Comparison of ENCODE assay signal across 9 cellular contexts in genomic region chr17:62109378-62109902, GRCh38. TPM values are rescaled to one million over a fixed set of nuclear protein-coding genes. Genes with fewer than 3 reads are reported as not detected.
DNase-seq lines count a peak whose midpoint lies in the region; ATAC-seq and TF ChIP-seq lines count a peak whose summit lies in the region.
"Had no signal": no experiment of that assay in that cellular context is flagged by ENCODE, and none has a peak within 500 bp of the region (broad histone marks: within the 10 kb centered on the region; RNA-seq: fewer than 3 reads in every experiment).

No MANE protein-coding gene starts in this region.

- TF ChIP-seq CTCF in AG04449 (IDR thresholded peaks at IDR 0.05; ENCODE audit: insufficient read depth, low read length, missing control alignments) (peak; percentile 75), GM13976 (IDR thresholded peaks at IDR 0.05; ENCODE audit: borderline replicate concordance, control extremely low read depth, extremely low read depth, insufficient read depth, missing control alignments) (peak; percentile 95), NB4 (IDR thresholded peaks at IDR 0.05; ENCODE audit: low read depth, low read length) (peak; percentile 82), body of pancreas (IDR thresholded peaks at IDR 0.05) (peak; percentile 68 to 99 (median 91)), lung (IDR thresholded peaks at IDR 0.05; ENCODE audit: control extremely low read depth, extremely low read depth) (peak; percentile 8), type B pancreatic cell (conservative IDR thresholded peaks at IDR 0.05) (peak; percentile 66)

- no peak for TF ChIP-seq POLR2A in NB4 (IDR thresholded peaks at IDR 0.05; ENCODE audit: extremely low read depth, insufficient read length)
- TF ChIP-seq POLR2A in body of pancreas (IDR thresholded peaks at IDR 0.05) = no peak

- no peak overlapping the region for H3K27ac ChIP-seq in body of pancreas
- H3K27ac ChIP-seq in lung (ENCODE audit: low read depth in 1 of 2, low read length in 1 of 2) = no peak overlapping the region
- H3K27ac ChIP-seq: skin epidermis had no signal

- H3K36me3 Mint-ChIP-seq in type B pancreatic cell = no peaks in the 10 kb centered on the region

- WGBS in body of pancreas, 2 donors = 6 to 13% methylated on average over 1 to 2 of the region's 2 CpGs
- 24 to 35% methylated on average over 2 of the region's 2 CpGs for WGBS in lung, 2 donors

- H3K27me3 Mint-ChIP-seq in type B pancreatic cell = peaks cover 3% of the 10 kb centered on the region

- no peak overlapping the region for H3K4me3 Mint-ChIP-seq in type B pancreatic cell

- in situ Hi-C loops in GM13976 (cut with MboI; ENCODE audit: low sequenced_read_pairs, unreplicated experiment) = loop anchor here (10.0 kb wide), 2 partner anchors 175 to 475 kb away; no protein-coding TSS in a partner anchor

- POLR2A ChIA-PET in AG04449 (lab: Yijun Ruan, JAX) = interaction anchor here (1.4 kb wide), 1 partner anchor 168 kb away, joined by 4 read pairs; no protein-coding TSS in a partner anchor

- intact Hi-C loops in body of pancreas (cut with DNase I) = no loop called here

- no peaks in the 10 kb centered on the region for H3K36me3 ChIP-seq in body of pancreas (replicated peaks in 1 of 2; ENCODE audit: insufficient read depth in 1 of 2, low read depth in 2 of 2)
- no peaks in the 10 kb centered on the region for H3K36me3 ChIP-seq in lung (ENCODE audit: control insufficient read depth in 2 of 2, insufficient read depth in 2 of 2, low read length in 2 of 2)

- CTCF ChIA-PET in AG04449 (lab: Yijun Ruan, JAX) = interaction anchor here (0.6 to 3.0 kb wide), 41 partner anchors 9 to 696 kb away, joined by 3 to 27 read pairs (median 4); partner anchors contain the start of gene MED13

- peak overlapping the region; percentile 11 for H3K27ac Mint-ChIP-seq in type B pancreatic cell

- ATAC-seq in HG02678 (IDR thresholded peaks at IDR 0.05; ENCODE audit: unreplicated experiment) (peak; percentile 99), body of pancreas (peak; percentile 97), lung (ENCODE audit: insufficient read depth, low FRiP score) (peak; percentile 88)

- no peaks in the 10 kb centered on the region for H3K4me1 Mint-ChIP-seq in type B pancreatic cell (ENCODE audit: unreplicated experiment)

- H3K4me3 ChIP-seq in AG04449 (ENCODE audit: low read depth, low read length) (no peak overlapping the region), NB4 (ENCODE audit: low read depth, low read length) (no peak overlapping the region), body of pancreas (no peak overlapping the region), lung (no peak overlapping the region)
- H3K4me3 ChIP-seq: skin epidermis had no signal

- no peaks in the 10 kb centered on the region for H3K27me3 ChIP-seq in body of pancreas
- H3K27me3 ChIP-seq in lung (ENCODE audit: control insufficient read depth, insufficient read depth) = peaks cover 3% of the 10 kb centered on the region

- no peaks in the 10 kb centered on the region for H3K9me3 Mint-ChIP-seq in type B pancreatic cell

- no peaks in the 10 kb centered on the region for H3K9me3 ChIP-seq in body of pancreas
- no peaks in the 10 kb centered on the region for H3K9me3 ChIP-seq in lung (ENCODE audit: control insufficient read depth in 2 of 2, insufficient read depth in 1 of 2, low read length in 1 of 2)

- peak; percentile 7 for DNase-seq in AG04449 (ENCODE audit: low read depth, low spot score)
- DNase-seq in GM13976 (ENCODE audit: low spot score) = peak; percentile 77
- peak; percentile 79 for DNase-seq in NB4 (ENCODE audit: low read depth)
- peak in 3 of 5 donors; percentile 4 to 83 (median 26) for DNase-seq in T-helper 1 cell
- DNase-seq in body of pancreas = peak; percentile 79 to 88 (median 84)
- DNase-seq in lung (ENCODE audit: low spot score) = peak; percentile 59
- DNase-seq in type B pancreatic cell (ENCODE audit: extremely low spot score, unreplicated experiment) = no peak

- peaks cover 15% of the 10 kb centered on the region for H3K4me1 ChIP-seq in body of pancreas
- H3K4me1 ChIP-seq in lung (ENCODE audit: control insufficient read depth in 2 of 2, insufficient read depth in 2 of 2, low read length in 2 of 2) = no peaks in the 10 kb centered on the region

RNA-seq across cellular contexts. Expression of gene MED13, which starts 44.4 kb away (rescaled TPM):
- total RNA-seq in body of pancreas (10 to 100 TPM; 37.4 to 41.5 TPM), lung (100 to 1,000 TPM in 1 of 2 donors, 10 to 100 TPM in 1; 64.6 to 104 TPM), type B pancreatic cell (ENCODE audit: low replicate concordance) (56.6 and 57.1 TPM in 2 replicates)
- polyA plus RNA-seq in lung = 10 to 100 TPM in 1 of 2 donors, 1 to 10 TPM in 1; 7.2 to 11.7 TPM

Comparison
In these comparisons a context has a peak if more than half of its experiments do, and no peak if none do; other contexts are left out.
1. CTCF ChIP-seq: peak in every context shown above with its lines; median percentile 95 in GM13976; 91 in body of pancreas; 82 in NB4; 75 in AG04449; 66 in type B pancreatic cell; 8 in lung.